ENCODE assay signal across 16 cellular contexts in the genomic region with DNA sequence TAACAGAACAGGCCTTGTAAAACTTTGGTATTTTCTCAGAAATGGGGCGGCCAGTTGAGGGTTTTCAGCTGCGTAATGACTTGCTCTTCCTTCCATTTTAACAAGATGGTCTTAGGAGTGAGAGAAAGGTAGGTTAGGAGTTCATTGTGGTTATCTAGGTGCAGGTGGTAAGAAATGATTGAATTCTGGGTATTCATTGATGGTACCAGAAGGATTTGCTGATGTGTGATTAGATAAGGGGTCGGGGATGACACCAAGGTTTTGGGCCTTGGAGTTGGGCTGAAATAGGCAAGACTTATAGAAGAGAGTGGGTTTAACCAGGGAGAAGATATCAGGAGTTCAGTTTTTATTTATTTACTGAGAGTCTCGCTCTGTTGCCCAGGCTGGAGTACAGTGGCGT. TPM values are rescaled to one million over a fixed set of nuclear protein-coding genes. Genes with fewer than 3 reads are reported as not detected.
A peak's percentile ranks its signal among the peaks of the same experiment; 100 is the strongest.
DNase-seq lines count a peak whose midpoint lies in the region; ATAC-seq, FAIRE-seq and TF ChIP-seq lines count a peak whose summit lies in the region.
"Had no signal": no experiment of that assay in that cellular context is flagged by ENCODE, and none has a peak within 500 bp of the region (broad histone marks: within the 10 kb centered on the region; RNA-seq: fewer than 3 reads in every experiment).

No MANE protein-coding gene starts in this region.

- TF ChIP-seq POLR2A in K562 (conservative IDR thresholded peaks at IDR 0.05) (peak; percentile 8; the same call in 1 of the 2 replicates), right lobe of liver (IDR thresholded peaks at IDR 0.05) (no peak)

- H3K27ac ChIP-seq in K562 (ENCODE audit: extremely low read depth, low read depth, low read length) (0 out of 3 replicates have a peak overlapping the region, but pooled peaks have one; percentile 31), neural progenitor cell (no peak overlapping the region), right lobe of liver (no peak overlapping the region)
- H3K27ac ChIP-seq: prostate gland, upper lobe of right lung had no signal

- no peaks in the 10 kb centered on the region for H3K9me3 Mint-ChIP-seq in activated CD4-positive, alpha-beta T cell treated with anti-CD3 and anti-CD28 coated beads, Interleukin-2, amount 10 ng/mL, durations not matched to agents 7 days and 5 days
- no peaks in the 10 kb centered on the region for H3K9me3 Mint-ChIP-seq in neural progenitor cell

- no peak for TF ChIP-seq CTCF in Loucy (conservative IDR thresholded peaks at IDR 0.05; ENCODE audit: low read length)
- TF ChIP-seq CTCF in K562 (IDR thresholded peaks at IDR 0.05 in 2 of 3, conservative IDR thresholded peaks at IDR 0.05 in 1 of 3; ENCODE audit: insufficient read depth in 2 of 3, low read depth in 1 of 3, low read length in 3 of 3) = no peak
- TF ChIP-seq CTCF in neural progenitor cell (IDR thresholded peaks at IDR 0.05) = no peak
- TF ChIP-seq CTCF in right lobe of liver (IDR thresholded peaks at IDR 0.05) = no peak

- no TSS peak for BruUV-seq in K562 (replicated peaks; lab: Mats Ljungman, UMichigan)

- H3K79me2 ChIP-seq in Loucy (ENCODE audit: insufficient read depth, low read length) (peaks cover 91% of the 10 kb centered on the region), K562 (ENCODE audit: control insufficient read depth, insufficient read depth, low read length) (peaks cover 97% of the 10 kb centered on the region), neural progenitor cell (ENCODE audit: low read depth) (peaks cover 95% of the 10 kb centered on the region)

- WGBS in K562 (ENCODE audit: insufficient coverage, low coverage, missing lambda C conversion rate) = 66% methylated on average over 5 of the region's 5 CpGs
- WGBS in right lobe of liver (ENCODE audit: insufficient coverage, low coverage, low lambda C conversion rate, missing lambda C conversion rate) = 100% methylated on average over 5 of the region's 5 CpGs

- in situ Hi-C loops in K562 (cut with MboI) = no loop called here

- no peak overlapping the region for H3K9ac ChIP-seq in Loucy (ENCODE audit: low read depth, low read length, poor library complexity, severe bottlenecking)
- peak overlapping the region; percentile 38 to 39; a peak in 3 of 4 replicates for H3K9ac ChIP-seq in K562 (ENCODE audit: insufficient read depth in 1 of 2, low read depth in 2 of 2, low read length in 2 of 2)
- no peak overlapping the region for H3K9ac ChIP-seq in neural progenitor cell

- peaks cover 38% of the 10 kb centered on the region for H3K4me1 ChIP-seq in Loucy (ENCODE audit: insufficient read depth, low read length, poor library complexity, severe bottlenecking)
- H3K4me1 ChIP-seq in K562 (replicated peaks in 1 of 2; ENCODE audit: control insufficient read depth in 2 of 2, insufficient read depth in 2 of 2, low read length in 2 of 2) = peaks cover 17 to 24% of the 10 kb centered on the region in 2 experiments
- peaks cover 6% of the 10 kb centered on the region for H3K4me1 ChIP-seq in neural progenitor cell
- peaks cover 0 to 29% (median 6%) of the 10 kb centered on the region in 4 donors for H3K4me1 ChIP-seq in right lobe of liver

- no peak for FAIRE-seq in K562 (lab: Jason Lieb, UNC)

- H3K36me3 ChIP-seq in Loucy (ENCODE audit: insufficient read depth, low read length) (no peaks in the 10 kb centered on the region), K562 (ENCODE audit: control insufficient read depth, insufficient read depth, low read length) (peaks cover 66% of the 10 kb centered on the region), neural progenitor cell (no peaks in the 10 kb centered on the region), right lobe of liver (no peaks in the 10 kb centered on the region)
- H3K36me3 ChIP-seq: prostate gland had no signal

- no peak for TF ChIP-seq RAD21 in K562 (CRISPR knock-in tag; conservative IDR thresholded peaks at IDR 0.05 in 1 of 2, IDR thresholded peaks at IDR 0.05 in 1 of 2)

- H3K27ac Mint-ChIP-seq in activated CD4-positive, alpha-beta T cell treated with anti-CD3 and anti-CD28 coated beads, Interleukin-2, amount 10 ng/mL, durations not matched to agents 7 days and 5 days = peak overlapping the region; percentile 11
- H3K27ac Mint-ChIP-seq in neural progenitor cell = no peak overlapping the region

- peaks cover 48% of the 10 kb centered on the region for H3K4me1 Mint-ChIP-seq in activated CD4-positive, alpha-beta T cell treated with anti-CD3 and anti-CD28 coated beads, Interleukin-2, amount 10 ng/mL, durations not matched to agents 7 days and 5 days
- peaks cover 32% of the 10 kb centered on the region for H3K4me1 Mint-ChIP-seq in neural progenitor cell

- H3K9me3 ChIP-seq in Loucy (ENCODE audit: insufficient read depth, low read depth, low read length) (no peaks in the 10 kb centered on the region), K562 (replicated peaks; ENCODE audit: control insufficient read depth, insufficient read depth, low read depth, low read length) (no peaks in the 10 kb centered on the region), neural progenitor cell (ENCODE audit: low read depth) (no peaks in the 10 kb centered on the region), right lobe of liver (no peaks in the 10 kb centered on the region)
- H3K9me3 ChIP-seq: prostate gland, upper lobe of right lung had no signal

- ATAC-seq in K562 = no peak
- ATAC-seq in right lobe of liver = no peak
- ATAC-seq: left colon, upper lobe of right lung had no signal

- H3K4me3 ChIP-seq in Loucy (ENCODE audit: low read length, poor library complexity, severe bottlenecking) (peak overlapping the region; percentile 97), K562 (no peak overlapping the region), neural progenitor cell (no peak overlapping the region), right lobe of liver (no peak overlapping the region)
- H3K4me3 ChIP-seq: prostate gland, upper lobe of right lung had no signal

- no peaks in the 10 kb centered on the region for H3K27me3 Mint-ChIP-seq in activated CD4-positive, alpha-beta T cell treated with anti-CD3 and anti-CD28 coated beads, Interleukin-2, amount 10 ng/mL, durations not matched to agents 7 days and 5 days
- H3K27me3 Mint-ChIP-seq in neural progenitor cell (ENCODE audit: insufficient read depth, low read depth) = peaks cover 4% of the 10 kb centered on the region

- H2AFZ ChIP-seq in Loucy (ENCODE audit: low read length) (no peak overlapping the region), K562 (ENCODE audit: low read depth, low read length) (no peak overlapping the region), neural progenitor cell (replicated peaks) (no peak overlapping the region)

- DNase-seq in activated CD4-positive, alpha-beta T cell treated with anti-CD3 and anti-CD28 coated beads, Interleukin-2, amount 10 ng/mL, durations not matched to agents 7 days and 5 days = no peak
- DNase-seq in activated CD4-positive, alpha-beta T cell treated with anti-CD3 and anti-CD28 coated beads for 4 hours = no peak
- DNase-seq in K562 (ENCODE audit: extremely low read depth in 1 of 4, low spot score in 3 of 4) (peak in 1 of 4 experiments; percentile 37), neural progenitor cell (ENCODE audit: low spot score) (no peak), T1000 (lab: John Stamatoyannopoulos, UW) (no peak), right lobe of liver (no peak), NCI-H187 treated with DMSO at 0.1 percent for 48 hours (lab: John Stamatoyannopoulos, UW) (no peak)
- DNase-seq: amniotic stem cell, DMS79, left colon, NCI-H2081 treated with DMSO at 0.1 percent for 48 hours, NCI-H524 treated with DMSO at 0.1 percent for 48 hours, OCI-M1, upper lobe of right lung had no signal

- POLR2A ChIA-PET in activated CD4-positive, alpha-beta T cell treated with anti-CD3 and anti-CD28 coated beads, Interleukin-2, amount 10 ng/mL, durations not matched to agents 7 days and 5 days (lab: Charles Lee) = no interaction called here
- POLR2A ChIA-PET in K562 (lab: Yijun Ruan, JAX) = interaction anchor here (0.6 to 2.1 kb wide), 3 partner anchors 10 to 45 kb away, joined by 3 to 11 read pairs (median 4); no protein-coding TSS in a partner anchor

- H4K20me1 ChIP-seq in Loucy (ENCODE audit: insufficient read depth, low read length, poor library complexity, severe bottlenecking) = peaks cover 33% of the 10 kb centered on the region
- peaks cover 54% of the 10 kb centered on the region for H4K20me1 ChIP-seq in K562 (replicated peaks; ENCODE audit: control insufficient read depth, insufficient read depth, low read length)
- H4K20me1 ChIP-seq in neural progenitor cell (ENCODE audit: low read depth) = peaks cover 28% of the 10 kb centered on the region

- intact Hi-C loops in K562 (cut with micrococcal nuclease) = no loop called here
- intact Hi-C loops in right lobe of liver (cut with DNase I) = no loop called here

- no peak overlapping the region for H3K4me3 Mint-ChIP-seq in activated CD4-positive, alpha-beta T cell treated with anti-CD3 and anti-CD28 coated beads, Interleukin-2, amount 10 ng/mL, durations not matched to agents 7 days and 5 days
- H3K4me3 Mint-ChIP-seq in neural progenitor cell = peak overlapping the region; percentile 42

- H3K4me2 ChIP-seq in Loucy (ENCODE audit: low read depth, low read length, poor library complexity, severe bottlenecking) = peak overlapping the region; percentile 94
- peak overlapping the region; percentile 48 for H3K4me2 ChIP-seq in K562 (ENCODE audit: insufficient read depth, low read length)
- no peak overlapping the region for H3K4me2 ChIP-seq in neural progenitor cell

- CTCF ChIA-PET in activated CD4-positive, alpha-beta T cell treated with anti-CD3 and anti-CD28 coated beads, Interleukin-2, amount 10 ng/mL, durations not matched to agents 7 days and 5 days (lab: Charles Lee) = interaction anchor here (1.0 to 1.2 kb wide), 2 partner anchors 24 to 265 kb away, joined by 3 to 4 read pairs; no protein-coding TSS in a partner anchor
- CTCF ChIA-PET in K562 (lab: Yijun Ruan, JAX; ENCODE audit: low intra/inter-chr PET ratio) = no interaction called here

- peaks cover 6% of the 10 kb centered on the region for H3K9me1 ChIP-seq in K562 (ENCODE audit: control insufficient read depth, insufficient read depth, low read length)

- peaks cover 26% of the 10 kb centered on the region for H3K36me3 Mint-ChIP-seq in activated CD4-positive, alpha-beta T cell treated with anti-CD3 and anti-CD28 coated beads, Interleukin-2, amount 10 ng/mL, durations not matched to agents 7 days and 5 days (ENCODE audit: low read depth)
- H3K36me3 Mint-ChIP-seq in neural progenitor cell = peaks cover 15% of the 10 kb centered on the region

- no peaks in the 10 kb centered on the region for H3F3A ChIP-seq in Loucy (ENCODE audit: low read depth)
- peaks cover 8% of the 10 kb centered on the region for H3F3A ChIP-seq in neural progenitor cell (ENCODE audit: low read depth)

- peaks cover 4% of the 10 kb centered on the region for H3K27me3 ChIP-seq in Loucy (ENCODE audit: insufficient read depth, low read length, poor library complexity, severe bottlenecking)
- no peaks in the 10 kb centered on the region for H3K27me3 ChIP-seq in K562 (ENCODE audit: control insufficient read depth in 2 of 2, insufficient read depth in 2 of 2, low read length in 2 of 2)
- no peaks in the 10 kb centered on the region for H3K27me3 ChIP-seq in neural progenitor cell
- no peaks in the 10 kb centered on the region for H3K27me3 ChIP-seq in right lobe of liver
- H3K27me3 ChIP-seq: upper lobe of right lung had no signal

- no peaks in the 10 kb centered on the region for H3K9me2 ChIP-seq in Loucy (replicated peaks; ENCODE audit: low read depth, low read length)

- peak; percentile 37; the same call in 1 of the 2 replicates for TF ChIP-seq EP300 in K562 (IDR thresholded peaks at IDR 0.05; ENCODE audit: low read length)

RNA-seq across cellular contexts. Expression of a gene that starts 2.6 kb away (rescaled TPM):
- total RNA-seq in activated CD4-positive, alpha-beta T cell treated with anti-CD3 and anti-CD28 coated beads, Interleukin-2, amount 10 ng/mL, durations not matched to agents 7 days and 5 days = 100 to 1,000 TPM; 136 to 149 TPM
- 150 and 286 TPM in 2 replicates for total RNA-seq in K562 (2011; cell fraction: chromatin; rRNA removed; ENCODE audit: low replicate concordance)
- 194 and 214 TPM in 2 replicates for total RNA-seq in K562 (2011; cell fraction: nucleolus; rRNA removed)
- 176 and 210 TPM in 2 replicates for total RNA-seq in K562 (2011; cell fraction: nucleoplasm; rRNA removed)
- total RNA-seq in K562 (2014; rRNA removed) = 300 and 442 TPM in 2 replicates
- total RNA-seq in K562 (2014; rRNA removed; fragmentation: Illumina TruSeq; extraction: Trizol) = 153 and 164 TPM in 2 replicates
- 216 and 230 TPM in 2 replicates for total RNA-seq in K562 (2015; rRNA removed; fragmentation: Illumina TruSeq; extraction: Trizol)
- 671 and 701 TPM in 2 replicates for total RNA-seq in K562 (2021)
- 106 and 358 TPM in 2 replicates for polyA plus RNA-seq in K562 (2011; rRNA removed)
- polyA plus RNA-seq in K562 (2011; cell fraction: cytosol; rRNA removed) = 156 and 243 TPM in 2 replicates
- polyA plus RNA-seq in K562 (2011; cell fraction: nucleus; rRNA removed) = 190 and 250 TPM in 2 replicates
- polyA plus RNA-seq in K562 (2012) = 435 and 724 TPM in 2 replicates
- polyA plus RNA-seq in K562 (2014; fragmentation: Illumina TruSeq; extraction: Trizol) = 509 and 570 TPM in 2 replicates
- polyA plus RNA-seq in K562 (2014; fragmentation: Nextera tagmentation; extraction: Ambion mirVana) = 100 to 1,000 TPM; 242 to 411 TPM
- 211 and 216 TPM in 2 replicates for polyA plus RNA-seq in K562 (2014; rRNA removed)
- polyA minus RNA-seq in K562 (2011; rRNA and poly(A)+ RNA removed) = 101 and 153 TPM in 2 replicates
- polyA minus RNA-seq in K562 (2011; cell fraction: cytosol; rRNA and poly(A)+ RNA removed) = 389 and 497 TPM in 2 replicates
- 67.3 and 93.9 TPM in 2 replicates for polyA minus RNA-seq in K562 (2011; cell fraction: nucleus; rRNA and poly(A)+ RNA removed)
- 51.5 and 73.4 TPM in 2 replicates for total RNA-seq in neural progenitor cell (ENCODE audit: low replicate concordance)
- 100 to 1,000 TPM; 130 to 178 (median 164) TPM for total RNA-seq in right lobe of liver

RNA-seq across cellular contexts. Expression of a gene that starts 2.7 kb away (rescaled TPM):
- total RNA-seq in activated CD4-positive, alpha-beta T cell treated with anti-CD3 and anti-CD28 coated beads, Interleukin-2, amount 10 ng/mL, durations not matched to agents 7 days and 5 days = 10 to 100 TPM; 39.1 to 40.3 TPM
- 44.2 and 67.1 TPM in 2 replicates for total RNA-seq in K562 (2011; cell fraction: chromatin; rRNA removed; ENCODE audit: low replicate concordance)
- 24.7 and 30.0 TPM in 2 replicates for total RNA-seq in K562 (2011; cell fraction: nucleolus; rRNA removed)
- total RNA-seq in K562 (2011; cell fraction: nucleoplasm; rRNA removed) = 32.7 and 33.7 TPM in 2 replicates
- total RNA-seq in K562 (2014; rRNA removed) (43.2 and 60.0 TPM in 2 replicates), K562 (2014; rRNA removed; fragmentation: Illumina TruSeq; extraction: Trizol) (57.2 and 59.2 TPM in 2 replicates), K562 (2015; rRNA removed; fragmentation: Illumina TruSeq; extraction: Trizol) (44.8 and 54.9 TPM in 2 replicates), K562 (2021) (44.3 and 50.0 TPM in 2 replicates), neural progenitor cell (ENCODE audit: low replicate concordance) (56.1 and 60.4 TPM in 2 replicates), right lobe of liver (10 to 100 TPM; 13.8 to 28.5 (median 21.2) TPM)
- polyA plus RNA-seq in K562 (2011; rRNA removed) (56.6 and 97.2 TPM in 2 replicates), K562 (2014; fragmentation: Illumina TruSeq; extraction: Trizol) (72.2 and 82.7 TPM in 2 replicates), K562 (2014; fragmentation: Nextera tagmentation; extraction: Ambion mirVana) (10 to 100 TPM; 36.5 to 49.7 TPM), K562 (2014; rRNA removed) (49.9 and 67.4 TPM in 2 replicates)
- polyA plus RNA-seq in K562 (2011; cell fraction: cytosol; rRNA removed) = 86.0 and 101 TPM in 2 replicates
- 42.8 and 52.4 TPM in 2 replicates for polyA plus RNA-seq in K562 (2011; cell fraction: nucleus; rRNA removed)
- polyA plus RNA-seq in K562 (2012) = 57.5 and 77.9 TPM in 2 replicates
- polyA minus RNA-seq in K562 (2011; rRNA and poly(A)+ RNA removed) = 34.7 and 51.8 TPM in 2 replicates
- 15.0 and 17.0 TPM in 2 replicates for polyA minus RNA-seq in K562 (2011; cell fraction: cytosol; rRNA and poly(A)+ RNA removed)
- 10.6 and 12.0 TPM in 2 replicates for polyA minus RNA-seq in K562 (2011; cell fraction: nucleus; rRNA and poly(A)+ RNA removed)

RNA-seq across cellular contexts. Expression of a gene that starts 56.1 kb away (rescaled TPM):
- total RNA-seq in activated CD4-positive, alpha-beta T cell treated with anti-CD3 and anti-CD28 coated beads, Interleukin-2, amount 10 ng/mL, durations not matched to agents 7 days and 5 days = 10 to 100 TPM; 17.3 to 19.9 TPM
- 42.3 and 121 TPM in 2 replicates for total RNA-seq in K562 (2011; cell fraction: chromatin; rRNA removed; ENCODE audit: low replicate concordance)
- total RNA-seq in K562 (2011; cell fraction: nucleolus; rRNA removed) = 148 and 154 TPM in 2 replicates
- total RNA-seq in K562 (2011; cell fraction: nucleoplasm; rRNA removed) = 96.3 and 113 TPM in 2 replicates
- 22.4 and 22.9 TPM in 2 replicates for total RNA-seq in K562 (2014; rRNA removed)
- total RNA-seq in K562 (2014; rRNA removed; fragmentation: Illumina TruSeq; extraction: Trizol) = 19.5 and 19.6 TPM in 2 replicates
- total RNA-seq in K562 (2015; rRNA removed; fragmentation: Illumina TruSeq; extraction: Trizol) = 13.6 and 17.4 TPM in 2 replicates
- total RNA-seq in K562 (2021) = 33.8 and 36.4 TPM in 2 replicates
- polyA plus RNA-seq in K562 (2011; rRNA removed) = 90.2 and 90.5 TPM in 2 replicates
- 62.7 and 83.5 TPM in 2 replicates for polyA plus RNA-seq in K562 (2011; cell fraction: cytosol; rRNA removed)
- polyA plus RNA-seq in K562 (2011; cell fraction: nucleus; rRNA removed) = 144 and 164 TPM in 2 replicates
- polyA plus RNA-seq in K562 (2012) = 29.1 and 72.7 TPM in 2 replicates
- polyA plus RNA-seq in K562 (2014; fragmentation: Illumina TruSeq; extraction: Trizol) = 32.1 and 39.5 TPM in 2 replicates
- polyA plus RNA-seq in K562 (2014; fragmentation: Nextera tagmentation; extraction: Ambion mirVana) = 1 to 10 TPM; 2.3 to 8.3 TPM
- 33.5 and 43.5 TPM in 2 replicates for polyA plus RNA-seq in K562 (2014; rRNA removed)
- 60.9 and 82.0 TPM in 2 replicates for polyA minus RNA-seq in K562 (2011; rRNA and poly(A)+ RNA removed)
- polyA minus RNA-seq in K562 (2011; cell fraction: cytosol; rRNA and poly(A)+ RNA removed) = 20.2 and 33.1 TPM in 2 replicates
- 16.0 and 22.0 TPM in 2 replicates for polyA minus RNA-seq in K562 (2011; cell fraction: nucleus; rRNA and poly(A)+ RNA removed)
- total RNA-seq in neural progenitor cell (ENCODE audit: low replicate concordance) = 9.4 and 10.4 TPM in 2 replicates
- 100 to 1,000 TPM in 1 of 6 experiments, 10 to 100 TPM in 5; 20.8 to 104 (median 53.1) TPM for total RNA-seq in right lobe of liver

Comparison
In these comparisons a context has a peak if more than half of its experiments do, and no peak if none do; other contexts are left out.
1. H3K9ac ChIP-seq: peak in K562 (2 of 2); none in Loucy (single experiment) and neural progenitor cell (single experiment).